8 cellular contexts compared by ENCODE assay signal in the genomic region with DNA sequence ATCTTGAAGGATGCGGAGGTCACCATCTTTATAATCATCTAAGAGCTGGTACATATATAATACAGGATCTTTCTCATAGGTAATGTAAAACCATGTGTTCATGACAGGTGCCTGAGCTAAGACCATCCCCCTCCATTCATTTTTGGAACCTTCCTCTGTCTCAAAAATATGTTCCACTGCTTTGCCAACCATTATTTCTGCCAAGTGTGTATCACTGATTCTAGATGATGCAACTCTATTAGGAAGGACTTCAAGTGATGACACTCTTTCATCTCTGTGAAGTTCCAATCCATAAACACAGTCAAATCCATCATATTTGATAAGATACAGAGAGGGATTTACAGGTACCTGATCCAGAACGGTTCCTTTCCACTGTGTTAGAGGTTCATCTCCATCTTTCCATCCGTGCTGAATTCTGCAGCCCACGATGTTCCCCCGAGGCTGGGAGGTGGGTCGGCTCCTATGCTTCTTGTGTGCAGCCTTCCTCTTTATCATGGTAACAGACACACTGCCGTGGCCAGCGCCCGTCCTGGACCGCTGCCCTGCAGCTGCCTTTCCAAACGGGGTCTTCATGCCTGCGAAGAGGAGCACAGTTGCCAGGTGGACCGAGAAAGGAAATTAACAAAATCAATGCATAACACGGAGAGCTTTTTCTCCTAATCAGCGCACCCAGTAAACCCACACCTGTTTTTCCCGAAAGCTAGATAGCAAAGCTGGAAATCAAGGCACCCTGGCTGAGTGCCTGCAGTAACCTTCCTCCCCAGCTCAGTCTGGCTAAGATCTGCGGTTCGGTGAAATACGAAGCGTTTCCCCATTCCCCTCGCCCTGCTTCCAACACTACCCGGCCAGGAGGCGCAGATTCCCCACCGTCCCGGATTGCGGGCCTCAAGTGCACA. TPM values are rescaled to one million over a fixed set of nuclear protein-coding genes. Genes with fewer than 3 reads are reported as not detected.
DNase-seq lines count a peak whose midpoint lies in the region; ATAC-seq and TF ChIP-seq lines count a peak whose summit lies in the region.

No MANE protein-coding gene starts in this region.

- peak overlapping the region in 2 of 3 experiments; percentile 49 to 90; a peak in 5 of 7 replicates for H3K27ac Mint-ChIP-seq in H9

- H3K4me3 ChIP-seq in AG04449 (ENCODE audit: low read depth, low read length), result peak overlapping the region; percentile 70
- peak overlapping the region in 3 of 4 donors; percentile 24 to 73 (median 54) for H3K4me3 ChIP-seq in adrenal gland
- H3K4me3 ChIP-seq in iPS-18a (ENCODE audit: low read length), result peak overlapping the region; percentile 67
- H3K4me3 ChIP-seq in smooth muscle cell, result peak overlapping the region; percentile 58

- H3K36me3 ChIP-seq in adrenal gland (replicated peaks in 1 of 2) (no peaks in the 10 kb centered on the region), iPS-18a (ENCODE audit: control insufficient read depth, low read depth, low read length) (peaks cover 22% of the 10 kb centered on the region), smooth muscle cell (ENCODE audit: low read depth) (no peaks in the 10 kb centered on the region)

- intact Hi-C loops in adrenal gland (cut with DNase I), result no loop called here

- no peak overlapping the region for H3K56ac ChIP-seq in H9 (ENCODE audit: insufficient read length, low read depth, low read length)

- H3K79me1 ChIP-seq in H9 (ENCODE audit: insufficient read depth, low read depth, low read length, poor library complexity, severe bottlenecking), result no peaks in the 10 kb centered on the region

- no peak overlapping the region for H2AFZ ChIP-seq in H9 (ENCODE audit: low read length)
- H2AFZ ChIP-seq in smooth muscle cell (ENCODE audit: low read depth), result peak overlapping the region; percentile 46

- no peak overlapping the region for H2BK12ac ChIP-seq in H9 (ENCODE audit: insufficient read length, low read depth, low read length)

- H3K4ac ChIP-seq in H9 (ENCODE audit: low read depth, low read length), result no peak overlapping the region

- H3K4me1 Mint-ChIP-seq in H9, result peaks cover 13 to 20% of the 10 kb centered on the region in 2 experiments

- H3K4me1 ChIP-seq in H9 (ENCODE audit: insufficient read depth, low read length), result no peaks in the 10 kb centered on the region
- no peaks in the 10 kb centered on the region for H3K4me1 ChIP-seq in adrenal gland (replicated peaks in 1 of 2)
- H3K4me1 ChIP-seq in iPS-18a (ENCODE audit: control insufficient read depth, low read depth, low read length), result peaks cover 5% of the 10 kb centered on the region
- no peaks in the 10 kb centered on the region for H3K4me1 ChIP-seq in smooth muscle cell (ENCODE audit: low read depth)

- no peak overlapping the region for H2BK120ac ChIP-seq in H9 (ENCODE audit: low read depth, low read length, poor library complexity, severe bottlenecking)

- peaks cover 61 to 68% of the 10 kb centered on the region in 2 experiments for H3K9me3 Mint-ChIP-seq in H9

- H2BK5ac ChIP-seq in H9 (ENCODE audit: insufficient read length, low read length), result no peak overlapping the region

- no peaks in the 10 kb centered on the region for H4K20me1 ChIP-seq in H9 (ENCODE audit: control insufficient read depth, insufficient read depth, insufficient read length)
- H4K20me1 ChIP-seq in smooth muscle cell (ENCODE audit: low read depth), result no peaks in the 10 kb centered on the region

- H3K27me3 Mint-ChIP-seq in H9 (ENCODE audit: low read depth), result no peaks in the 10 kb centered on the region

- no peak overlapping the region for H3K18ac ChIP-seq in H9 (ENCODE audit: insufficient read length, low read depth, low read length)

- ATAC-seq in HG02885 (IDR thresholded peaks at IDR 0.05; ENCODE audit: poor library complexity, unreplicated experiment), result no peak

- H3K9ac ChIP-seq in H9 (ENCODE audit: extremely low read depth, insufficient read length, low read length) (peak overlapping the region; percentile 69), iPS-18a (ENCODE audit: low read length) (peak overlapping the region; percentile 67), smooth muscle cell (ENCODE audit: low read depth) (no peak overlapping the region)

- H3K4me2 ChIP-seq in H9 (ENCODE audit: insufficient read depth, insufficient read length, low read length) (peak overlapping the region; percentile 67), smooth muscle cell (peak overlapping the region; percentile 83)

- H3K27ac ChIP-seq in H9 (ENCODE audit: insufficient read length, low read depth, low read length), result no peak overlapping the region
- H3K27ac ChIP-seq in adrenal gland, result peak overlapping the region in 3 of 5 donors; percentile 60 to 85 (median 66)
- H3K27ac ChIP-seq in iPS-18a (ENCODE audit: low read length), result no peak overlapping the region
- no peak overlapping the region for H3K27ac ChIP-seq in smooth muscle cell (ENCODE audit: low read depth)

- H3K23me2 ChIP-seq in H9 (ENCODE audit: insufficient read length, low read depth, low read length, poor library complexity, severe bottlenecking), result peaks cover 8% of the 10 kb centered on the region

- TF ChIP-seq POLR2A in adrenal gland (IDR thresholded peaks at IDR 0.05), result no peak

- H3K4me3 Mint-ChIP-seq in H9, result peak overlapping the region; percentile 89 to 91

- WGBS in H9 (ENCODE audit: extremely low coverage, insufficient read length, low lambda C conversion rate), result no CpG with 5 or more reads among the region's 26 CpGs
- WGBS in adrenal gland, 4 donors, result 16 to 46% (median 33%) methylated on average over 7 to 26 of the region's 26 CpGs
- 55% methylated on average over 26 of the region's 26 CpGs for WGBS in smooth muscle cell (ENCODE audit: low lambda C conversion rate)

- no peaks in the 10 kb centered on the region for H3F3A ChIP-seq in smooth muscle cell (ENCODE audit: low read depth)

- peaks cover 38 to 52% (median 50%) of the 10 kb centered on the region in 3 experiments for H3K36me3 Mint-ChIP-seq in H9 (ENCODE audit: insufficient read depth in 1 of 3, low read depth in 3 of 3)

- H3K9me3 ChIP-seq in H9 (ENCODE audit: control insufficient read depth, low read depth, low read length), result peaks cover 8% of the 10 kb centered on the region
- H3K9me3 ChIP-seq in adrenal gland (replicated peaks in 1 of 3), result no peaks in the 10 kb centered on the region
- H3K9me3 ChIP-seq in iPS-18a (ENCODE audit: control insufficient read depth, low read depth, low read length), result peaks cover 15% of the 10 kb centered on the region
- H3K9me3 ChIP-seq in smooth muscle cell (replicated peaks; ENCODE audit: low read depth), result no peaks in the 10 kb centered on the region

- no peak overlapping the region for H3T11ph ChIP-seq in H9 (ENCODE audit: low read length)

- POLR2A ChIA-PET in AG04449 (lab: Yijun Ruan, JAX), result no interaction called here

- H3K27me3 ChIP-seq in H9 (ENCODE audit: insufficient read depth, low read length), result no peaks in the 10 kb centered on the region
- H3K27me3 ChIP-seq in adrenal gland, result peaks cover 9% of the 10 kb centered on the region
- H3K27me3 ChIP-seq in iPS-18a (ENCODE audit: control insufficient read depth, insufficient read depth, low read length), result no peaks in the 10 kb centered on the region
- H3K27me3 ChIP-seq in smooth muscle cell (ENCODE audit: low read depth), result no peaks in the 10 kb centered on the region

- no peak overlapping the region for H2BK20ac ChIP-seq in H9 (ENCODE audit: low read depth, low read length, poor library complexity, severe bottlenecking)

- no peak overlapping the region for H2AK5ac ChIP-seq in H9 (ENCODE audit: insufficient read length, low read length)

- H4K91ac ChIP-seq in H9 (ENCODE audit: insufficient read length, low read depth, low read length), result no peak overlapping the region

- no peak for DNase-seq in AG04449 (ENCODE audit: low read depth, low spot score)
- no peak for DNase-seq in H9
- peak in 1 of 7 donors; percentile 0 for DNase-seq in adrenal gland
- DNase-seq in smooth muscle cell (lab: John Stamatoyannopoulos, UW; ENCODE audit: unreplicated experiment), result no peak
- no peak for DNase-seq in NCI-H226
- DNase-seq in activated CD4-positive, alpha-beta T cell treated with anti-CD3 and anti-CD28 coated beads for 48 hours, result no peak

- peak overlapping the region; percentile 18 for H3K14ac ChIP-seq in H9 (ENCODE audit: insufficient read depth, low read length)

- H3K23ac ChIP-seq in H9 (ENCODE audit: insufficient read length, low read depth, low read length), result no peak overlapping the region

- CTCF ChIA-PET in AG04449 (lab: Yijun Ruan, JAX), result interaction anchor here (0.9 to 1.5 kb wide), 2 partner anchors 17 to 578 kb away, joined by 3 to 6 read pairs; no protein-coding TSS in a partner anchor

- TF ChIP-seq CTCF in AG04449 (IDR thresholded peaks at IDR 0.05; ENCODE audit: insufficient read depth, low read length, missing control alignments) (no peak), H9 (conservative IDR thresholded peaks at IDR 0.05) (no peak), adrenal gland (IDR thresholded peaks at IDR 0.05) (no peak), smooth muscle cell (IDR thresholded peaks at IDR 0.05; ENCODE audit: borderline replicate concordance, insufficient read depth, poor library complexity, severe bottlenecking) (no peak)

- H3K79me2 ChIP-seq in H9 (ENCODE audit: insufficient read depth, low read length), result no peaks in the 10 kb centered on the region
- H3K79me2 ChIP-seq in smooth muscle cell (ENCODE audit: low read depth), result no peaks in the 10 kb centered on the region

- no peak overlapping the region for H4K5ac ChIP-seq in H9 (ENCODE audit: insufficient read length, low read depth, low read length)

- no peak overlapping the region for H2BK15ac ChIP-seq in H9 (ENCODE audit: low read depth, low read length)

- no peak overlapping the region for H4K8ac ChIP-seq in H9 (replicated peaks; ENCODE audit: insufficient read length, low read depth, low read length)

RNA-seq across cellular contexts. Expression of a gene that starts 0.7 kb away (rescaled TPM):
- 23.3 and 23.5 TPM in 2 replicates for total RNA-seq in H9 (2021)
- 10 to 100 TPM in 5 of 8 donors, 1 to 10 TPM in 3; 5.6 to 19.2 (median 11.8) TPM for total RNA-seq in adrenal gland
- 10 to 100 TPM in 1 of 3 donors, 1 to 10 TPM in 2; 9.1 to 10.2 (median 10.0) TPM for polyA plus RNA-seq in adrenal gland
- total RNA-seq in smooth muscle cell, result 7.8 and 8.0 TPM in 2 replicates
- 2.4 and 4.3 TPM in 2 replicates for polyA plus RNA-seq in smooth muscle cell

Comparison
In these comparisons a context has a peak if more than half of its experiments do, and no peak if none do; other contexts are left out.
1. H3K27ac ChIP-seq: peak in adrenal gland (3 of 5); none in H9 (single experiment), iPS-18a (single experiment) and smooth muscle cell (single experiment).
2. Peak in every context shown above with its lines, with median percentiles within 50 percentile points of each other: H3K4me3 ChIP-seq.